In genomic region chr1:174021611-174022079, GRCh38 we compare ENCODE assay signal across 1 cellular context.
TF ChIP-seq lines count a peak whose summit lies in the region.

No MANE protein-coding gene starts in this region.

TF ChIP-seq in K562, 482 proteins besides CTCF, POLR2A, EP300 and RAD21 (continued from another document):
- TF ChIP-seq HINFP (tag; conservative IDR thresholded peaks at IDR 0.05; ENCODE audit: low read depth) = no peak
- no peak for TF ChIP-seq ZBTB9 (CRISPR knock-in tag; IDR thresholded peaks at IDR 0.05)
- no peak for TF ChIP-seq BRF2 (IDR thresholded peaks at IDR 0.05; ENCODE audit: borderline replicate concordance, insufficient read depth, insufficient read length)
- no peak for TF ChIP-seq POLR3G (IDR thresholded peaks at IDR 0.05; ENCODE audit: extremely low read depth, insufficient read length, insufficient replicate concordance)
- no peak for TF ChIP-seq ASH1L (IDR thresholded peaks at IDR 0.05; ENCODE audit: borderline replicate concordance, low read depth, partially characterized antibody)
- no peak for TF ChIP-seq TSC22D4 (tag; IDR thresholded peaks at IDR 0.05)
- no peak for TF ChIP-seq NFXL1 (CRISPR knock-in tag; IDR thresholded peaks at IDR 0.05)
- TF ChIP-seq SETDB1 (IDR thresholded peaks at IDR 0.05; ENCODE audit: low read length) = no peak
- TF ChIP-seq SIN3B (IDR thresholded peaks at IDR 0.05; ENCODE audit: low read depth) = no peak
- no peak; the same call in 1 of the 2 replicates for TF ChIP-seq PHF8 (IDR thresholded peaks at IDR 0.05; ENCODE audit: borderline replicate concordance, low read length)
- no peak for TF ChIP-seq MYC (IDR thresholded peaks at IDR 0.05; ENCODE audit: low read depth, low read length)
- peak; percentile 66; the same call in 1 of the 2 replicates for TF ChIP-seq MYC (CRISPR knock-in tag; IDR thresholded peaks at IDR 0.05; ENCODE audit: borderline replicate concordance, low read depth)
- TF ChIP-seq ZNF133 (CRISPR knock-in tag; IDR thresholded peaks at IDR 0.05) = no peak
- no peak for TF ChIP-seq ZNF766 (CRISPR knock-in tag; conservative IDR thresholded peaks at IDR 0.05)
- TF ChIP-seq ZBTB7A (IDR thresholded peaks at IDR 0.05; ENCODE audit: borderline replicate concordance, control insufficient read depth, low read depth, low read length) = peak; percentile 73; the same call in 1 of the 2 replicates
- TF ChIP-seq RNF2 (IDR thresholded peaks at IDR 0.05) = no peak
- no peak for TF ChIP-seq ZSCAN32 (CRISPR knock-in tag; IDR thresholded peaks at IDR 0.05)
- TF ChIP-seq ELF1 (tag; IDR thresholded peaks at IDR 0.05) = no peak; the same call in 1 of the 2 replicates
- no peak for TF ChIP-seq ZNF589 (CRISPR knock-in tag; IDR thresholded peaks at IDR 0.05; ENCODE audit: low read depth)
- peak; percentile 65 for TF ChIP-seq ZNF740 (CRISPR knock-in tag; IDR thresholded peaks at IDR 0.05)
- TF ChIP-seq ZNF740 (tag; IDR thresholded peaks at IDR 0.05) = no peak
- no peak for TF ChIP-seq ZBTB17 (CRISPR knock-in tag; IDR thresholded peaks at IDR 0.05)
- TF ChIP-seq NR2C1 (IDR thresholded peaks at IDR 0.05) = no peak
- no peak for TF ChIP-seq NR2C1 (tag; IDR thresholded peaks at IDR 0.05)
- no peak for TF ChIP-seq CREB5 (CRISPR knock-in tag; IDR thresholded peaks at IDR 0.05)
- no peak for TF ChIP-seq MTA2 (IDR thresholded peaks at IDR 0.05; ENCODE audit: low read depth)
- TF ChIP-seq GTF2B (IDR thresholded peaks at IDR 0.05; ENCODE audit: extremely low read depth, insufficient read length) = no peak
- TF ChIP-seq RBM22 (IDR thresholded peaks at IDR 0.05; ENCODE audit: low read depth, low read length, poor library complexity, severe bottlenecking) = no peak
- no peak for TF ChIP-seq ZNF311 (CRISPR knock-in tag; IDR thresholded peaks at IDR 0.05)
- no peak for TF ChIP-seq XRCC4 (IDR thresholded peaks at IDR 0.05; ENCODE audit: extremely low read depth, insufficient read depth, insufficient read length)
- no peak for TF ChIP-seq ZNF282 (CRISPR knock-in tag; IDR thresholded peaks at IDR 0.05)
- TF ChIP-seq PPARD (CRISPR knock-in tag; IDR thresholded peaks at IDR 0.05) = no peak
- no peak for TF ChIP-seq PTTG1 (tag; IDR thresholded peaks at IDR 0.05; ENCODE audit: low read depth)
- no peak for TF ChIP-seq TAL1 (IDR thresholded peaks at IDR 0.05)
- no peak for TF ChIP-seq ZNF57 (CRISPR knock-in tag; IDR thresholded peaks at IDR 0.05)
- TF ChIP-seq ZNF354B (CRISPR knock-in tag; IDR thresholded peaks at IDR 0.05) = no peak
- TF ChIP-seq SMARCA5 (IDR thresholded peaks at IDR 0.05) = no peak
- TF ChIP-seq ZFX (CRISPR knock-in tag; IDR thresholded peaks at IDR 0.05) = peak; percentile 96
- no peak for TF ChIP-seq ZNF408 (CRISPR knock-in tag; IDR thresholded peaks at IDR 0.05; ENCODE audit: low read depth)
- TF ChIP-seq MECOM (CRISPR knock-in tag; IDR thresholded peaks at IDR 0.05) = no peak
- no peak for TF ChIP-seq NCOA1 (IDR thresholded peaks at IDR 0.05; ENCODE audit: low read depth)
